8 cellular contexts compared by ENCODE assay signal in the genomic region with DNA sequence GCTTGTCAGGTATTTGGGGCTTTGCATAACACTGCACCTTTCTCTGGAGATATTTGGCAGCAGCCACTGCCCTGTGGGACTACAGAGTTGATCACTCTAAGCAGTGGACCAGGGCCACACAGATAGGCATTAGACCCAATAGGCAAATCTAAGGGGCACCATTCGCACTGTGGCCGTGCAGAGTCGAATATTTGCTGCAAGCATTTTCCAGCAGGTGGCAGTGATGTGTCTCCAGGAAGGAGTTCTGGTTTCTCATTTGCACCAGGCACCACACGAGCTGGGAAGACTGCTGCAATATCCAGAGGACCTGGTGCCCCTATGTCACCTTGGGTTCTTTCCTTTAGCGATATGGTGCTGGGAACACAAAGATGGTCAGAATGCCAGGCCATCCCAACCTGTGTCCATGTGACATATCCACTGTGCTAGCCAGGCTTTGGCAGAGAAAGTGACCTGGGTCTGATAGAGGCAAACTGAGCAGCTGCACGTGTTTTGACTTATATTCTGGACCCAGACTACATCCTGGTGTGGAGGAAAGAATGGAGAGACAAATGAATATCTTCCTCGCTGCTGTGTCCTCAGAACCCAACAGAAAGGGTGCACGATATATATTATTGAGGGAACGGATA.
DNase-seq lines count a peak whose midpoint lies in the region; ATAC-seq and TF ChIP-seq lines count a peak whose summit lies in the region.

No MANE protein-coding gene starts in this region.

- TF ChIP-seq EP300 in suprapubic skin (IDR thresholded peaks at IDR 0.05), result no peak

- H3K27me3 ChIP-seq in kidney epithelial cell (ENCODE audit: control insufficient read depth, insufficient read depth, low read length) (peaks cover 2% of the 10 kb centered on the region), suprapubic skin (peaks cover 5% of the 10 kb centered on the region)

- ATAC-seq in HG03354 (IDR thresholded peaks at IDR 0.05; ENCODE audit: poor library complexity, severe bottlenecking, unreplicated experiment), result no peak

- no peaks in the 10 kb centered on the region for H3K36me3 ChIP-seq in kidney epithelial cell (ENCODE audit: control insufficient read depth, insufficient read depth, low read length)
- H3K36me3 ChIP-seq in suprapubic skin, result no peaks in the 10 kb centered on the region

- WGBS in suprapubic skin, result 41% methylated on average over 9 of the region's 9 CpGs

- peaks cover 9% of the 10 kb centered on the region for H3K9me3 ChIP-seq in suprapubic skin

- no peak overlapping the region for H3K27ac ChIP-seq in substantia nigra (ENCODE audit: low read depth, low read length, poor library complexity, severe bottlenecking)
- no peak overlapping the region for H3K27ac ChIP-seq in suprapubic skin

- TF ChIP-seq POLR2A in suprapubic skin (IDR thresholded peaks at IDR 0.05), result no peak

- in situ Hi-C loops in ACHN (cut with HindIII; ENCODE audit: low pct_ligation_motif_present, low pct_unique_long_range_greater_than_20kb, low sequenced_read_pairs), result no loop called here
- in situ Hi-C loops in astrocyte of the spinal cord (cut with HindIII; ENCODE audit: low sequenced_read_pairs), result no loop called here

- no peak overlapping the region for H3K4me3 ChIP-seq in astrocyte of the spinal cord (ENCODE audit: low read depth, low read length)
- H3K4me3 ChIP-seq in kidney epithelial cell (ENCODE audit: low read depth, low read length), result no peak overlapping the region
- H3K4me3 ChIP-seq in suprapubic skin, result no peak overlapping the region

- H3K4me1 ChIP-seq in suprapubic skin, result no peaks in the 10 kb centered on the region

- DNase-seq in ACHN, result peak; percentile 48
- peak; percentile 43 for DNase-seq in GM10266 (ENCODE audit: extremely low spot score)
- DNase-seq in NCI-H2196 treated with DMSO at 0.1 percent for 48 hours (lab: John Stamatoyannopoulos, UW; ENCODE audit: unreplicated experiment), result peak; percentile 9
- peak; percentile 18 for DNase-seq in astrocyte of the spinal cord (ENCODE audit: low read depth, low spot score)
- DNase-seq in kidney epithelial cell (ENCODE audit: low read depth), result peak; percentile 10
- DNase-seq in substantia nigra (lab: John Stamatoyannopoulos, UW), result peak in 30 of 49 donors; percentile 0 to 51 (median 15)
- DNase-seq in suprapubic skin (ENCODE audit: low spot score in 2 of 2), result no peak

- TF ChIP-seq CTCF in GM10266 (IDR thresholded peaks at IDR 0.05; ENCODE audit: control insufficient read depth, insufficient read depth, low read depth, missing control alignments) (peak; percentile 60), astrocyte of the spinal cord (IDR thresholded peaks at IDR 0.05; ENCODE audit: low read depth, low read length) (peak; percentile 50), kidney epithelial cell (IDR thresholded peaks at IDR 0.05; ENCODE audit: insufficient read depth, low read length, poor library complexity, severe bottlenecking) (peak; percentile 65), suprapubic skin (IDR thresholded peaks at IDR 0.05) (peak in 1 of 2 donors; percentile 29)

Comparison
In these comparisons a context has a peak if more than half of its experiments do, and no peak if none do; other contexts are left out.
1. DNase-seq: peak in ACHN (single experiment), GM10266 (single experiment), NCI-H2196 treated with DMSO at 0.1 percent for 48 hours (single experiment), astrocyte of the spinal cord (single experiment), kidney epithelial cell (single experiment) and substantia nigra (30 of 49); none in suprapubic skin (0 of 2).